8 cellular contexts compared by ENCODE assay signal in genomic region chr19:3186891-3187661, GRCh38. TPM values are rescaled to one million over a fixed set of nuclear protein-coding genes. Genes with fewer than 3 reads are reported as not detected.
DNase-seq lines count a peak whose midpoint lies in the region; ATAC-seq and TF ChIP-seq lines count a peak whose summit lies in the region.

No MANE protein-coding gene starts in this region.

- H3K27ac Mint-ChIP-seq in osteocyte (ENCODE audit: unreplicated experiment): peak overlapping the region; percentile 70

- no peaks in the 10 kb centered on the region for H3K9me3 Mint-ChIP-seq in osteocyte (ENCODE audit: unreplicated experiment)

- H3K27me3 ChIP-seq in DND-41 (ENCODE audit: insufficient read depth, low read length, poor library complexity) (no peaks in the 10 kb centered on the region), PC-9 (ENCODE audit: insufficient read depth, low read depth) (no peaks in the 10 kb centered on the region)

- H3K79me2 ChIP-seq in DND-41 (ENCODE audit: insufficient read depth, low read length) (peaks cover 91% of the 10 kb centered on the region), PC-9 (ENCODE audit: low read depth) (peaks cover 40% of the 10 kb centered on the region)

- H3K27ac ChIP-seq in DND-41 (ENCODE audit: low read length) (peak overlapping the region; percentile 70), PC-9 (no peak overlapping the region), epithelial cell of prostate (peak overlapping the region; percentile 80)

- H4K20me1 ChIP-seq in DND-41 (ENCODE audit: insufficient read depth, low read length): peaks cover 80% of the 10 kb centered on the region
- peaks cover 13% of the 10 kb centered on the region for H4K20me1 ChIP-seq in PC-9 (ENCODE audit: insufficient read depth)

- ATAC-seq in DND-41 (ENCODE audit: insufficient read depth, low read depth) (no peak), GM19035 (IDR thresholded peaks at IDR 0.05; ENCODE audit: unreplicated experiment) (no peak), GM21723 (IDR thresholded peaks at IDR 0.05; ENCODE audit: unreplicated experiment) (no peak)

- H3K9me2 ChIP-seq in PC-9 (ENCODE audit: insufficient read depth): no peaks in the 10 kb centered on the region

- H3K4me1 Mint-ChIP-seq in osteocyte (ENCODE audit: unreplicated experiment): peaks cover 20% of the 10 kb centered on the region

- peaks cover 4% of the 10 kb centered on the region for H3K36me3 Mint-ChIP-seq in osteocyte (ENCODE audit: unreplicated experiment)

- H3K27me3 Mint-ChIP-seq in osteocyte (ENCODE audit: unreplicated experiment): no peaks in the 10 kb centered on the region

- BruUV-seq in PC-9 (replicated peaks; lab: Mats Ljungman, UMichigan): TSS peak; percentile 28

- DNase-seq in DND-41 (no peak), PC-9 (no peak), epithelial cell of prostate (ENCODE audit: low read depth, low spot score) (no peak), osteocyte (ENCODE audit: extremely low spot score, unreplicated experiment) (no peak), NCI-H510A (lab: John Stamatoyannopoulos, UW) (no peak), NCI-H524 treated with DMSO at 0.1 percent for 48 hours (lab: John Stamatoyannopoulos, UW) (no peak)

- POLR2A ChIA-PET in PC-9 (lab: Charles Lee; ENCODE audit: unreplicated experiment): no interaction called here

- TF ChIP-seq CTCF in DND-41 (IDR thresholded peaks at IDR 0.05; ENCODE audit: borderline replicate concordance, extremely low read depth, low read length, poor library complexity, severe bottlenecking): no peak
- no peak for TF ChIP-seq CTCF in PC-9 (conservative IDR thresholded peaks at IDR 0.05)
- no peak for TF ChIP-seq CTCF in osteocyte (IDR thresholded peaks at IDR 0.05)

- H3K9ac ChIP-seq in DND-41 (ENCODE audit: low read depth, low read length): peak overlapping the region; percentile 92

- H3K9me3 ChIP-seq in DND-41 (ENCODE audit: insufficient read depth, low read length, severe bottlenecking) (no peaks in the 10 kb centered on the region), PC-9 (ENCODE audit: insufficient read depth, low read depth) (no peaks in the 10 kb centered on the region)

- H2AFZ ChIP-seq in DND-41 (ENCODE audit: low read depth, low read length) (no peak overlapping the region), PC-9 (no peak overlapping the region)

- H3K36me3 ChIP-seq in DND-41 (ENCODE audit: insufficient read depth, low read length) (peaks cover 58% of the 10 kb centered on the region), PC-9 (ENCODE audit: low read depth) (no peaks in the 10 kb centered on the region)

- CTCF ChIA-PET in PC-9 (lab: Charles Lee): no interaction called here

- H3F3A ChIP-seq in PC-9 (ENCODE audit: insufficient read depth, low read depth): no peaks in the 10 kb centered on the region; the same call in 1 of the 2 replicates

- H3K4me1 ChIP-seq in DND-41 (ENCODE audit: insufficient read depth, low read length) (peaks cover 65% of the 10 kb centered on the region), PC-9 (replicated peaks; ENCODE audit: insufficient read depth) (0 out of 2 replicates have a peak, but pooled peaks cover 8% of the 10 kb centered on the region)

- peak overlapping the region; percentile 82 for H3K4me3 Mint-ChIP-seq in osteocyte (ENCODE audit: unreplicated experiment)

- peak overlapping the region; percentile 93 to 99 for H3K4me3 ChIP-seq in DND-41 (ENCODE audit: low read depth in 1 of 2, low read length in 2 of 2)
- peak overlapping the region; percentile 73 for H3K4me3 ChIP-seq in PC-9

- intact Hi-C loops in PC-9 (cut with micrococcal nuclease; ENCODE audit: unreplicated experiment): no loop called here

- H3K4me2 ChIP-seq in DND-41 (ENCODE audit: insufficient read depth, low read length) (peak overlapping the region; percentile 96), PC-9 (peak overlapping the region; percentile 87)

RNA-seq across cellular contexts. Expression of gene NCLN, which starts 1.3 kb away (rescaled TPM):
- total RNA-seq in PC-9 (2021) (46.0 and 61.4 TPM in 2 replicates), osteocyte (60.6 and 61.9 TPM in 2 replicates)

RNA-seq across cellular contexts. Expression of gene S1PR4, which starts 8.5 kb away (rescaled TPM):
- 0.37 and 0.83 TPM in 2 replicates for total RNA-seq in PC-9 (2021)
- total RNA-seq in osteocyte: not detected in 2 replicates

RNA-seq across cellular contexts. Expression of gene CELF5, which starts 37.4 kb away (rescaled TPM):
- total RNA-seq in PC-9 (2021) (0.20 and 0.48 TPM in 2 replicates), osteocyte (0.16 TPM in 1 of 2 replicates, not detected in the other)

RNA-seq across cellular contexts. Expression of gene GNA15, which starts 51.2 kb away (rescaled TPM):
- total RNA-seq in PC-9 (2021) (14.2 and 16.3 TPM in 2 replicates), osteocyte (not detected in 2 replicates)
